Comparison of ENCODE assay signal across 2 cellular contexts in the genomic region with DNA sequence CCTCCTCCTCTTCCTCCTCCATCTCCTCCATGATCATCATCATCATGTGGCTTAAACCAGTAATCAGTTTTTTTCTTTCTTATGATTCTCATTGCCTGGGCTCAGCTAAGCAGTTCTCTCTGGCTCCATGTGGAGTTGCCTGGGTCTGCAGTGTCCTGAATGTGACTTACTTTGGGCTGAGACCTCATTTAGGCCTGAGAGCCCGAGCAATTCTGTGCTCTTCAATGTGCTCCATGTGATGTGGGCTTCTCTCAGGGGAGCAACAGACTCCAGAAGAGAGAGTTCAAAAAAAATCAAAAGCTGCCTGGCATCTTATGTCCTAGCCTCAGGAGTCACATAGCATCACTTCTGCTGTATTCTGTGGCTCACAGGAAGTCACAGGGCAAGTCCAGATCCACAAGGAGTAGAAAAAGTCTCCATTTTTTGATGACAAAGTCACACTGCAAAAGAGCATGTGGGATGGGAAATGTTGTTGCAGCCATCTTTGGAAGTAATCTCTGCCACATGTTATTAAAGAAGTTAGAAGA.
TF ChIP-seq lines count a peak whose summit lies in the region.

No MANE protein-coding gene starts in this region.

TF ChIP-seq in SK-N-SH treated with all-trans-retinoic acid at 6 μM for 48 hours, 23 proteins besides CTCF, POLR2A, EP300 and RAD21 (continued from another document):
- TF ChIP-seq TSHZ2 (CRISPR knock-in tag; IDR thresholded peaks at IDR 0.05) = 0 out of 2 replicates have a peak, but pooled peaks have one; percentile 56

TF ChIP-seq in SK-N-SH, 30 proteins besides CTCF, POLR2A, EP300 and RAD21 (continued from another document):
- TF ChIP-seq GATA2 (CRISPR knock-in tag; IDR thresholded peaks at IDR 0.05) (no peak), MEF2A (IDR thresholded peaks at IDR 0.05; ENCODE audit: borderline replicate concordance, low read depth) (no peak), NRF1 (IDR thresholded peaks at IDR 0.05; ENCODE audit: low read depth, low read length) (no peak), USF1 (IDR thresholded peaks at IDR 0.05; ENCODE audit: borderline replicate concordance, low read depth) (no peak), JUND (IDR thresholded peaks at IDR 0.05) (no peak), EZH2phosphoT487 (IDR thresholded peaks at IDR 0.05; ENCODE audit: borderline replicate concordance, low read depth) (no peak), TEAD4 (IDR thresholded peaks at IDR 0.05; ENCODE audit: borderline replicate concordance, insufficient read depth) (no peak), SIN3A (IDR thresholded peaks at IDR 0.05; ENCODE audit: borderline replicate concordance, low read depth, low read length) (no peak), GABPA (IDR thresholded peaks at IDR 0.05; ENCODE audit: low read depth) (no peak), MXI1 (IDR thresholded peaks at IDR 0.05; ENCODE audit: low read depth, low read length) (no peak), IRF3 (IDR thresholded peaks at IDR 0.05; ENCODE audit: low read depth, low read length) (no peak), FOXM1 (IDR thresholded peaks at IDR 0.05; ENCODE audit: low read depth) (no peak), RCOR1 (IDR thresholded peaks at IDR 0.05; ENCODE audit: low read length) (no peak)
